ENCODE assay signal across 8 cellular contexts in genomic region chrX:131827935-131828334, GRCh38.
DNase-seq lines count a peak whose midpoint lies in the region; ATAC-seq and TF ChIP-seq lines count a peak whose summit lies in the region.

No MANE protein-coding gene starts in this region.

- no peak overlapping the region for H3K4me3 ChIP-seq in right atrium auricular region

- no peaks in the 10 kb centered on the region for H3K27me3 ChIP-seq in right atrium auricular region

- H3K36me3 Mint-ChIP-seq in chondrocyte (ENCODE audit: low read depth) = no peaks in the 10 kb centered on the region

- H3K4me1 Mint-ChIP-seq in chondrocyte (ENCODE audit: low read depth) = peaks cover 16% of the 10 kb centered on the region

- peak; percentile 50 for DNase-seq in Daoy (ENCODE audit: low read depth)
- DNase-seq in OCI-M1 (lab: John Stamatoyannopoulos, UW) = peak; percentile 85
- no peak for DNase-seq in chondrocyte (ENCODE audit: low spot score)
- DNase-seq in stimulated activated CD4-positive, alpha-beta T cell treated with anti-CD3 and anti-CD28 coated beads, Interleukin-15, amount 100 ng/mL, for 48 hours (ENCODE audit: low read depth in 2 of 2) = peak; percentile 35 to 43
- no peak for DNase-seq in islet precursor cell
- DNase-seq in right atrium auricular region (ENCODE audit: low spot score) = no peak

- H3K27ac ChIP-seq in right atrium auricular region = no peak overlapping the region

- no peaks in the 10 kb centered on the region for H3K9me3 ChIP-seq in right atrium auricular region

- H3K9me3 Mint-ChIP-seq in chondrocyte (ENCODE audit: low read depth) = no peaks in the 10 kb centered on the region

- no peak overlapping the region for H3K27ac Mint-ChIP-seq in chondrocyte (ENCODE audit: unreplicated experiment)

- TF ChIP-seq CTCF in chondrocyte (IDR thresholded peaks at IDR 0.05) (peak; percentile 16), right atrium auricular region (IDR thresholded peaks at IDR 0.05) (no peak)

- ATAC-seq in GM19328 (IDR thresholded peaks at IDR 0.05; ENCODE audit: unreplicated experiment) (peak; percentile 47), HG03196 (IDR thresholded peaks at IDR 0.05; ENCODE audit: unreplicated experiment) (peak; percentile 50)

- no peak overlapping the region for H3K4me3 Mint-ChIP-seq in chondrocyte (ENCODE audit: unreplicated experiment)

- peaks cover 0 to 4% of the 10 kb centered on the region in 2 donors for H3K4me1 ChIP-seq in right atrium auricular region

- H3K27me3 Mint-ChIP-seq in chondrocyte (ENCODE audit: low read depth) = no peaks in the 10 kb centered on the region

- H3K36me3 ChIP-seq in right atrium auricular region = no peaks in the 10 kb centered on the region

Comparison
In these comparisons a context has a peak if more than half of its experiments do, and no peak if none do; other contexts are left out.
1. DNase-seq: peak in Daoy (single experiment), OCI-M1 (single experiment) and stimulated activated CD4-positive, alpha-beta T cell treated with anti-CD3 and anti-CD28 coated beads, Interleukin-15, amount 100 ng/mL, for 48 hours (2 of 2); none in chondrocyte (single experiment), islet precursor cell (single experiment) and right atrium auricular region (single experiment).